In the genomic region with DNA sequence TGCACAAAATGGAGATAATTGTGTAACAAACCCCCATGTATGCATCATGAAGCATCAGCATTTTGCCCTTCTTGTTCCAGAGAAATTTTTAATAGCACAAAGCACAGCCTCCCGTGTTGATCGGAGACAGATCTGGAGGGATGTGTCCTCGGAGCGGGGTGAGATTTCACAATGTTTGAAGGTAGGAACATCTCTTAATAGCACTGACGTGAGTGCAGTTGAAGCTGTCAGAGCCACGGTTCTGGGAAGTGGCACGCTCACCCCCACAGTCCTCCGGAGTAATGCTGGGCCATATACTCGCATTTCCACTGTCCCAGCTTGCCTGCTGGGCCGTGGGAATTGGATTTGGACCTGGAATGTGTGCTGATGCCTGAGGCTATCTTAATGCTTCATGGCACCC, we compare ENCODE assay signal across 1 cellular context.
TF ChIP-seq lines count a peak whose summit lies in the region.

No MANE protein-coding gene starts in this region.

TF ChIP-seq in H1, 55 proteins besides CTCF, POLR2A, EP300 and RAD21:
- TF ChIP-seq, protein P1, sequence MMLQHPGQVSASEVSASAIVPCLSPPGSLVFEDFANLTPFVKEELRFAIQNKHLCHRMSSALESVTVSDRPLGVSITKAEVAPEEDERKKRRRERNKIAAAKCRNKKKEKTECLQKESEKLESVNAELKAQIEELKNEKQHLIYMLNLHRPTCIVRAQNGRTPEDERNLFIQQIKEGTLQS (IDR thresholded peaks at IDR 0.05; ENCODE audit: insufficient read depth, low read depth, low read length), result no peak
- TF ChIP-seq BACH1 (IDR thresholded peaks at IDR 0.05; ENCODE audit: low read length) (no peak), CTBP2 (IDR thresholded peaks at IDR 0.05; ENCODE audit: borderline replicate concordance, insufficient read depth, insufficient read length, low read length) (no peak), TAF1 (IDR thresholded peaks at IDR 0.05; ENCODE audit: low read depth, low read length) (no peak), PHF8 (conservative IDR thresholded peaks at IDR 0.05; ENCODE audit: low read depth, low read length) (no peak), SUZ12 (IDR thresholded peaks at IDR 0.05; ENCODE audit: low read length) (no peak), KDM1A (IDR thresholded peaks at IDR 0.05; ENCODE audit: borderline replicate concordance, low read length) (no peak), JUND (IDR thresholded peaks at IDR 0.05; ENCODE audit: low read length) (no peak), RXRA (IDR thresholded peaks at IDR 0.05; ENCODE audit: insufficient read depth, low read depth, low read length) (no peak), BRCA1 (IDR thresholded peaks at IDR 0.05; ENCODE audit: low read depth, low read length) (no peak), JUN (IDR thresholded peaks at IDR 0.05; ENCODE audit: low read depth, low read length) (no peak), SAP30 (IDR thresholded peaks at IDR 0.05; ENCODE audit: insufficient read depth, insufficient replicate concordance, low read length) (no peak), SP1 (IDR thresholded peaks at IDR 0.05; ENCODE audit: low read depth, low read length) (no peak), POLR2AphosphoS5 (IDR thresholded peaks at IDR 0.05; ENCODE audit: low read depth, low read length) (no peak), GABPA (IDR thresholded peaks at IDR 0.05; ENCODE audit: borderline replicate concordance, insufficient read depth, low read length) (no peak), HDAC6 (IDR thresholded peaks at IDR 0.05; ENCODE audit: low read depth, low read length) (no peak), CBX5 (IDR thresholded peaks at IDR 0.05; ENCODE audit: low read depth, low read length) (no peak), CREB1 (IDR thresholded peaks at IDR 0.05) (no peak)
- TF ChIP-seq, protein P2, sequence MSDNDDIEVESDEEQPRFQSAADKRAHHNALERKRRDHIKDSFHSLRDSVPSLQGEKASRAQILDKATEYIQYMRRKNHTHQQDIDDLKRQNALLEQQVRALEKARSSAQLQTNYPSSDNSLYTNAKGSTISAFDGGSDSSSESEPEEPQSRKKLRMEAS (IDR thresholded peaks at IDR 0.05), result no peak
- TF ChIP-seq, protein P3, sequence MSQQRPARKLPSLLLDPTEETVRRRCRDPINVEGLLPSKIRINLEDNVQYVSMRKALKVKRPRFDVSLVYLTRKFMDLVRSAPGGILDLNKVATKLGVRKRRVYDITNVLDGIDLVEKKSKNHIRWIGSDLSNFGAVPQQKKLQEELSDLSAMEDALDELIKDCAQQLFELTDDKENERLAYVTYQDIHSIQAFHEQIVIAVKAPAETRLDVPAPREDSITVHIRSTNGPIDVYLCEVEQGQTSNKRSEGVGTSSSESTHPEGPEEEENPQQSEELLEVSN (IDR thresholded peaks at IDR 0.05), result no peak
TF ChIP-seq in H1: peak in this region for 0.
